13 cellular contexts compared by ENCODE assay signal in the genomic region with DNA sequence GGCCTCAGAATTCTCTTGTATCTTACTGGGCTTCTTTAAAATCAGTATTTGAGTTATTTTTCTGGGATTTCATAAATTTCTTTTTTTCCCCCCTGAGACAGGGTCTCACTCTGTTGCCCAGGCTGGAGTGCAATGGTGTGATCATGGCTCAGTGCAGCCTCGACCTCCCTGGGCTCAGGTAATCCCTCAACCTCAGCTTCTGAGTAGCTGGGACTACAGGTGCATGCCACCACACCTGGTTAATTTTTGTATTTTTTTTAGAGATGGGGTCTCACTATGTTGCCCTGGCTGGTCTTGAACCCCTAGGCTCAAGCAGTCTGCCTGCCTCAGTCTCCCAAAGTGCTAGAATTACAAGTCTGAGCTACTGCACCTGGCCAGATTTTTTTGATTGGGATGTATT.
"Had no signal": no experiment of that assay in that cellular context is flagged by ENCODE, and none has a peak within 500 bp of the region (broad histone marks: within the 10 kb centered on the region; RNA-seq: fewer than 3 reads in every experiment).

No MANE protein-coding gene starts in this region.

- H3K9me3 ChIP-seq: prostate gland, testis had no signal

- H3K27ac Mint-ChIP-seq: activated B cell treated with CpG ODN at 0.5 μM for 24 hours; activated naive CD8-positive, alpha-beta T cell had no signal

- H3K27me3 ChIP-seq: right atrium auricular region, testis, upper lobe of right lung had no signal

- H3K36me3 ChIP-seq: lower lobe of right lung, prostate gland, right atrium auricular region, upper lobe of right lung had no signal

- H3K4me3 ChIP-seq: lower lobe of right lung, prostate gland, right atrium auricular region, SK-N-MC, testis, upper lobe of right lung had no signal

- H3K27me3 Mint-ChIP-seq: activated B cell treated with CpG ODN at 0.5 μM for 24 hours; activated naive CD8-positive, alpha-beta T cell had no signal

- H3K4me1 ChIP-seq: prostate gland, right atrium auricular region, testis had no signal

- FAIRE-seq: bronchial epithelial cell had no signal

- H3K4me3 Mint-ChIP-seq: activated B cell treated with CpG ODN at 0.5 μM for 24 hours; activated naive CD8-positive, alpha-beta T cell; neural crest cell had no signal

- DNase-seq: activated B cell treated with CpG ODN at 0.5 μM for 24 hours; activated CD4-positive, alpha-beta T cell treated with anti-CD3 and anti-CD28 coated beads for 48 hours; dermis blood vessel endothelial cell; effector memory CD4-positive, alpha-beta T cell; lower lobe of right lung; testis; upper lobe of right lung had no signal

- H3K27ac ChIP-seq: lower lobe of right lung, prostate gland, right atrium auricular region, SK-N-MC, testis, upper lobe of right lung had no signal
